In genomic region chr6:129929433-129929832, GRCh38 we compare ENCODE assay signal across 12 cellular contexts.
DNase-seq lines count a peak whose midpoint lies in the region; ATAC-seq and TF ChIP-seq lines count a peak whose summit lies in the region.
"Had no signal": no experiment of that assay in that cellular context is flagged by ENCODE, and none has a peak within 500 bp of the region (broad histone marks: within the 10 kb centered on the region; RNA-seq: fewer than 3 reads in every experiment).

No MANE protein-coding gene starts in this region.

- H3K27me3 ChIP-seq in osteoblast (ENCODE audit: insufficient read depth, low read length) (no peaks in the 10 kb centered on the region), tibial artery (no peaks in the 10 kb centered on the region)
- H3K27me3 ChIP-seq: spleen had no signal

- no peaks in the 10 kb centered on the region for H3K9me3 ChIP-seq in osteoblast (ENCODE audit: low read depth, low read length)
- H3K9me3 ChIP-seq in tibial artery = no peaks in the 10 kb centered on the region
- H3K9me3 ChIP-seq: spleen had no signal

- ATAC-seq in esophagus mucosa (peak; percentile 85), HG03354 (IDR thresholded peaks at IDR 0.05; ENCODE audit: poor library complexity, severe bottlenecking, unreplicated experiment) (no peak)
- ATAC-seq in stimulated activated naive CD8-positive, alpha-beta T cell treated with anti-CD3 and anti-CD28 coated beads, Interleukin-15, Interleukin-2, amounts not matched to agents 100 U/mL and 50 U/mL, for 24 hours = no peak

- H3K4me3 ChIP-seq in osteoblast (ENCODE audit: insufficient read depth, low read length) (no peak overlapping the region), tibial artery (no peak overlapping the region)
- H3K4me3 ChIP-seq: spleen had no signal

- H3K4me1 ChIP-seq in osteoblast (ENCODE audit: insufficient read depth, low read length) = peaks cover 3% of the 10 kb centered on the region
- no peaks in the 10 kb centered on the region for H3K4me1 ChIP-seq in tibial artery

- no peak overlapping the region for H3K4me2 ChIP-seq in osteoblast (ENCODE audit: insufficient read depth, low read length)

- H4K20me1 ChIP-seq in osteoblast (ENCODE audit: insufficient read depth, low read length) = no peaks in the 10 kb centered on the region

- no peak for TF ChIP-seq CTCF in osteoblast (IDR thresholded peaks at IDR 0.05; ENCODE audit: extremely low read depth, low read depth, low read length)
- TF ChIP-seq CTCF in tibial artery (IDR thresholded peaks at IDR 0.05) = no peak

- intact Hi-C loops in tibial artery (cut with DNase I; ENCODE audit: low total_unique reads) = no loop called here

- DNase-seq in GM04504 (ENCODE audit: low read depth) = peak; percentile 75
- peak; percentile 36 for DNase-seq in RKO (ENCODE audit: low spot score)
- DNase-seq in osteoblast (ENCODE audit: insufficient read length, low spot score, missing footprints) = peak; percentile 51
- no peak for DNase-seq in DMS153 (lab: John Stamatoyannopoulos, UW)
- no peak for DNase-seq in stimulated activated naive CD8-positive, alpha-beta T cell treated with anti-CD3 and anti-CD28 coated beads, Interleukin-15, Interleukin-2, amounts not matched to agents 100 U/mL and 50 U/mL, for 24 hours
- DNase-seq in tibial artery = no peak
- DNase-seq: NCI-H1417 treated with DMSO at 0.1 percent for 48 hours; spleen; stimulated activated naive CD4-positive, alpha-beta T cell; SW 1271 had no signal

- H2AFZ ChIP-seq in osteoblast (ENCODE audit: low read length) = peak overlapping the region; percentile 15

- no peaks in the 10 kb centered on the region for H3K79me2 ChIP-seq in osteoblast (ENCODE audit: insufficient read depth, low read length)

- H3K27ac ChIP-seq in osteoblast (ENCODE audit: low read depth, low read length) = no peak overlapping the region
- H3K27ac ChIP-seq in tibial artery = no peak overlapping the region
- H3K27ac ChIP-seq: spleen had no signal

- H3K36me3 ChIP-seq in osteoblast (ENCODE audit: insufficient read depth, low read length) = no peaks in the 10 kb centered on the region
- no peaks in the 10 kb centered on the region for H3K36me3 ChIP-seq in tibial artery
- H3K36me3 ChIP-seq: spleen had no signal

Comparison
In these comparisons a context has a peak if more than half of its experiments do, and no peak if none do; other contexts are left out.
1. DNase-seq: peak in GM04504 (single experiment), RKO (single experiment) and osteoblast (single experiment); none in DMS153 (single experiment), stimulated activated naive CD8-positive, alpha-beta T cell treated with anti-CD3 and anti-CD28 coated beads, Interleukin-15, Interleukin-2, amounts not matched to agents 100 U/mL and 50 U/mL, for 24 hours (single experiment) and tibial artery (0 of 2).